1 cellular context compared by ENCODE assay signal in the genomic region with DNA sequence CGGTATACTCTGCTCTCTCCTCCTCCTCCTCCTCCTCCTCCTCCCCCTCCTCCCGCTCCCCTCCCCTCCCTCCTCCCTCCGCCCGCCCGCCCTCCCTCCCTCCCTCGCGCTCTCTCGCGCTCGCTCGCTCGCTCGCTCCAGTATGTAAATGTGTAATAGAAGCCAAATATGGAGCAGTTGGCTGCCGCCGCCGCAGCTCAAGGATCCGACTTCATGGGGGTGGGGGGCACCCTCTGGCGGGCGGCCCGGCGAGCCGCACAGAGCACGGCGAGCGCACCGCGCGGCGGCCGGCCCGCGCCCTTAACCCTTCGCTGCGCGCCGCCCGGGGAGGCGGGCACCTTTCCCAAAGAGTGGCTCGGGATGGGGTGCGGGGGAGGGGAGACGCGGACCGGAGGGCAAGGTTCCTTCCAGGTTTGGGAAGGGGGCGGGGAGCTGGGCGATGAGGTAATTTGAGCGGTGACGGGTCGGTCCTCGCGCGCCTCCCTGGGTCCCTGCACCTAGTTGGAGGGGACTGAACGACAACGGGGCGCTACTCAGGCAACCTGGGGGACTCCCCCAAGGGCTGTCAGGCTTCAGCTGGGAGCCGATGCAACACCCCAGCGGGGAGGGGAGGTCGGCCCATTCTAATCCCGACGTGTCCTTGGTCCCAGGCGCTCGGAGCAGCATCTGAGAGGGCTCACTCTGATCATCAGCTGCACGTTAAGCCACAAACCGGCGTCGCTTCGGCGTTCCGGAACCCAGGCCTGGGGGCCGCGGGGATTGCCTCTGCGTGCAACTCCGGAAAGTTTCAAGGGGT.
TF ChIP-seq lines count a peak whose summit lies in the region.

No MANE protein-coding gene starts in this region.

TF ChIP-seq in HepG2, 621 proteins besides CTCF, POLR2A, EP300 and RAD21 (continued from another document and continues in another):
- TF ChIP-seq, protein P1, sequence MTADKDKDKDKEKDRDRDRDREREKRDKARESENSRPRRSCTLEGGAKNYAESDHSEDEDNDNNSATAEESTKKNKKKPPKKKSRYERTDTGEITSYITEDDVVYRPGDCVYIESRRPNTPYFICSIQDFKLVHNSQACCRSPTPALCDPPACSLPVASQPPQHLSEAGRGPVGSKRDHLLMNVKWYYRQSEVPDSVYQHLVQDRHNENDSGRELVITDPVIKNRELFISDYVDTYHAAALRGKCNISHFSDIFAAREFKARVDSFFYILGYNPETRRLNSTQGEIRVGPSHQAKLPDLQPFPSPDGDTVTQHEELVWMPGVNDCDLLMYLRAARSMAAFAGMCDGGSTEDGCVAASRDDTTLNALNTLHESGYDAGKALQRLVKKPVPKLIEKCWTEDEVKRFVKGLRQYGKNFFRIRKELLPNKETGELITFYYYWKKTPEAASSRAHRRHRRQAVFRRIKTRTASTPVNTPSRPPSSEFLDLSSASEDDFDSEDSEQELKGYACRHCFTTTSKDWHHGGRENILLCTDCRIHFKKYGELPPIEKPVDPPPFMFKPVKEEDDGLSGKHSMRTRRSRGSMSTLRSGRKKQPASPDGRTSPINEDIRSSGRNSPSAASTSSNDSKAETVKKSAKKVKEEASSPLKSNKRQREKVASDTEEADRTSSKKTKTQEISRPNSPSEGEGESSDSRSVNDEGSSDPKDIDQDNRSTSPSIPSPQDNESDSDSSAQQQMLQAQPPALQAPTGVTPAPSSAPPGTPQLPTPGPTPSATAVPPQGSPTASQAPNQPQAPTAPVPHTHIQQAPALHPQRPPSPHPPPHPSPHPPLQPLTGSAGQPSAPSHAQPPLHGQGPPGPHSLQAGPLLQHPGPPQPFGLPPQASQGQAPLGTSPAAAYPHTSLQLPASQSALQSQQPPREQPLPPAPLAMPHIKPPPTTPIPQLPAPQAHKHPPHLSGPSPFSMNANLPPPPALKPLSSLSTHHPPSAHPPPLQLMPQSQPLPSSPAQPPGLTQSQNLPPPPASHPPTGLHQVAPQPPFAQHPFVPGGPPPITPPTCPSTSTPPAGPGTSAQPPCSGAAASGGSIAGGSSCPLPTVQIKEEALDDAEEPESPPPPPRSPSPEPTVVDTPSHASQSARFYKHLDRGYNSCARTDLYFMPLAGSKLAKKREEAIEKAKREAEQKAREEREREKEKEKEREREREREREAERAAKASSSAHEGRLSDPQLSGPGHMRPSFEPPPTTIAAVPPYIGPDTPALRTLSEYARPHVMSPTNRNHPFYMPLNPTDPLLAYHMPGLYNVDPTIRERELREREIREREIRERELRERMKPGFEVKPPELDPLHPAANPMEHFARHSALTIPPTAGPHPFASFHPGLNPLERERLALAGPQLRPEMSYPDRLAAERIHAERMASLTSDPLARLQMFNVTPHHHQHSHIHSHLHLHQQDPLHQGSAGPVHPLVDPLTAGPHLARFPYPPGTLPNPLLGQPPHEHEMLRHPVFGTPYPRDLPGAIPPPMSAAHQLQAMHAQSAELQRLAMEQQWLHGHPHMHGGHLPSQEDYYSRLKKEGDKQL (CRISPR knock-in tag; IDR thresholded peaks at IDR 0.05; ENCODE audit: low read depth) = no peak
- TF ChIP-seq ATF7-NPFF (CRISPR knock-in tag; IDR thresholded peaks at IDR 0.05; ENCODE audit: low read depth) = peak; percentile 39; the same call in 1 of the 2 replicates
- TF ChIP-seq ARNT (IDR thresholded peaks at IDR 0.05) = no peak
- TF ChIP-seq EZH2 (conservative IDR thresholded peaks at IDR 0.05; ENCODE audit: low read depth, low read length) = no peak
- TF ChIP-seq SSRP1 (CRISPR knock-in tag; IDR thresholded peaks at IDR 0.05) = no peak
- no peak for TF ChIP-seq SP1 (IDR thresholded peaks at IDR 0.05)
- TF ChIP-seq SP1 (CRISPR knock-in tag; IDR thresholded peaks at IDR 0.05) = peak; percentile 64
- no peak for TF ChIP-seq ZNF256 (CRISPR knock-in tag; conservative IDR thresholded peaks at IDR 0.05)
- no peak for TF ChIP-seq ZNF207 (IDR thresholded peaks at IDR 0.05; ENCODE audit: borderline replicate concordance)
- TF ChIP-seq, protein P2, sequence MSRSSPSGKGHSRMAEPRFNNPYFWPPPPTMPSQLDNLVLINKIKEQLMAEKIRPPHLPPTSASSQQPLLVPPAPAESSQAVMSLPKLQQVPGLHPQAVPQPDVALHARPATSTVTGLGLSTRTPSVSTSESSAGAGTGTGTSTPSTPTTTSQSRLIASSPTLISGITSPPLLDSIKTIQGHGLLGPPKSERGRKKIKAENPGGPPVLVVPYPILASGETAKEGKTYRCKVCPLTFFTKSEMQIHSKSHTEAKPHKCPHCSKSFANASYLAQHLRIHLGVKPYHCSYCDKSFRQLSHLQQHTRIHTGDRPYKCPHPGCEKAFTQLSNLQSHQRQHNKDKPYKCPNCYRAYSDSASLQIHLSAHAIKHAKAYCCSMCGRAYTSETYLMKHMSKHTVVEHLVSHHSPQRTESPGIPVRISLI (CRISPR knock-in tag; IDR thresholded peaks at IDR 0.05; ENCODE audit: borderline replicate concordance) = peak; percentile 37
- TF ChIP-seq TOE1 (CRISPR knock-in tag; IDR thresholded peaks at IDR 0.05) = no peak
- no peak; the same call in 1 of the 2 replicates for TF ChIP-seq KLF12 (CRISPR knock-in tag; IDR thresholded peaks at IDR 0.05; ENCODE audit: borderline replicate concordance)
- TF ChIP-seq ZMYM2 (CRISPR knock-in tag; IDR thresholded peaks at IDR 0.05) = no peak
- TF ChIP-seq, protein P3, sequence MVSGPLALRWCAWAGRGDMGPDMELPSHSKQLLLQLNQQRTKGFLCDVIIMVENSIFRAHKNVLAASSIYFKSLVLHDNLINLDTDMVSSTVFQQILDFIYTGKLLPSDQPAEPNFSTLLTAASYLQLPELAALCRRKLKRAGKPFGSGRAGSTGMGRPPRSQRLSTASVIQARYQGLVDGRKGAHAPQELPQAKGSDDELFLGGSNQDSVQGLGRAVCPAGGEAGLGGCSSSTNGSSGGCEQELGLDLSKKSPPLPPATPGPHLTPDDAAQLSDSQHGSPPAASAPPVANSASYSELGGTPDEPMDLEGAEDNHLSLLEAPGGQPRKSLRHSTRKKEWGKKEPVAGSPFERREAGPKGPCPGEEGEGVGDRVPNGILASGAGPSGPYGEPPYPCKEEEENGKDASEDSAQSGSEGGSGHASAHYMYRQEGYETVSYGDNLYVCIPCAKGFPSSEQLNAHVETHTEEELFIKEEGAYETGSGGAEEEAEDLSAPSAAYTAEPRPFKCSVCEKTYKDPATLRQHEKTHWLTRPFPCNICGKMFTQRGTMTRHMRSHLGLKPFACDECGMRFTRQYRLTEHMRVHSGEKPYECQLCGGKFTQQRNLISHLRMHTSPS (CRISPR knock-in tag; IDR thresholded peaks at IDR 0.05; ENCODE audit: low read depth) = peak; percentile 51
- TF ChIP-seq, protein P4, sequence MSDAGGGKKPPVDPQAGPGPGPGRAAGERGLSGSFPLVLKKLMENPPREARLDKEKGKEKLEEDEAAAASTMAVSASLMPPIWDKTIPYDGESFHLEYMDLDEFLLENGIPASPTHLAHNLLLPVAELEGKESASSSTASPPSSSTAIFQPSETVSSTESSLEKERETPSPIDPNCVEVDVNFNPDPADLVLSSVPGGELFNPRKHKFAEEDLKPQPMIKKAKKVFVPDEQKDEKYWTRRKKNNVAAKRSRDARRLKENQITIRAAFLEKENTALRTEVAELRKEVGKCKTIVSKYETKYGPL (CRISPR knock-in tag; IDR thresholded peaks at IDR 0.05) = no peak
- no peak; the same call in 1 of the 2 replicates for TF ChIP-seq NCOA2 (CRISPR knock-in tag; IDR thresholded peaks at IDR 0.05)
- TF ChIP-seq ZEB1 (IDR thresholded peaks at IDR 0.05; ENCODE audit: insufficient replicate concordance, low read depth) = no peak
- no peak for TF ChIP-seq SMARCC2 (IDR thresholded peaks at IDR 0.05)
- TF ChIP-seq, protein P5, sequence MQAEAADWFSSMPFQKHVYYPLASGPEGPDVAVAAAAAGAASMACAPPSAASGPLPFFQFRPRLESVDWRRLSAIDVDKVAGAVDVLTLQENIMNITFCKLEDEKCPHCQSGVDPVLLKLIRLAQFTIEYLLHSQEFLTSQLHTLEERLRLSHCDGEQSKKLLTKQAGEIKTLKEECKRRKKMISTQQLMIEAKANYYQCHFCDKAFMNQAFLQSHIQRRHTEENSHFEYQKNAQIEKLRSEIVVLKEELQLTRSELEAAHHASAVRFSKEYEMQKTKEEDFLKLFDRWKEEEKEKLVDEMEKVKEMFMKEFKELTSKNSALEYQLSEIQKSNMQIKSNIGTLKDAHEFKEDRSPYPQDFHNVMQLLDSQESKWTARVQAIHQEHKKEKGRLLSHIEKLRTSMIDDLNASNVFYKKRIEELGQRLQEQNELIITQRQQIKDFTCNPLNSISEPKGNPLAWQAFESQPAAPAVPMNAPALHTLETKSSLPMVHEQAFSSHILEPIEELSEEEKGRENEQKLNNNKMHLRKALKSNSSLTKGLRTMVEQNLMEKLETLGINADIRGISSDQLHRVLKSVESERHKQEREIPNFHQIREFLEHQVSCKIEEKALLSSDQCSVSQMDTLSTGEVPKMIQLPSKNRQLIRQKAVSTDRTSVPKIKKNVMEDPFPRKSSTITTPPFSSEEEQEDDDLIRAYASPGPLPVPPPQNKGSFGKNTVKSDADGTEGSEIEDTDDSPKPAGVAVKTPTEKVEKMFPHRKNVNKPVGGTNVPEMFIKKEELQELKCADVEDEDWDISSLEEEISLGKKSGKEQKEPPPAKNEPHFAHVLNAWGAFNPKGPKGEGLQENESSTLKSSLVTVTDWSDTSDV (CRISPR knock-in tag; IDR thresholded peaks at IDR 0.05) = no peak
- no peak for TF ChIP-seq SMARCE1 (IDR thresholded peaks at IDR 0.05; ENCODE audit: borderline replicate concordance)
- TF ChIP-seq PAF1 (CRISPR knock-in tag; IDR thresholded peaks at IDR 0.05) = no peak
- no peak; the same call in 1 of the 2 replicates for TF ChIP-seq ELF1 (CRISPR knock-in tag; IDR thresholded peaks at IDR 0.05)
- 0 out of 2 replicates have a peak, but pooled peaks have one; percentile 33 for TF ChIP-seq REL (CRISPR knock-in tag; conservative IDR thresholded peaks at IDR 0.05)
- peak; percentile 78 for TF ChIP-seq XRCC5 (optimal IDR thresholded peaks at IDR 0.05; ENCODE audit: low read length)
- no peak for TF ChIP-seq ZBTB42 (CRISPR knock-in tag; IDR thresholded peaks at IDR 0.05)
- TF ChIP-seq U2AF2 (IDR thresholded peaks at IDR 0.05; ENCODE audit: low read depth, low read length) = no peak
- TF ChIP-seq, protein P6, sequence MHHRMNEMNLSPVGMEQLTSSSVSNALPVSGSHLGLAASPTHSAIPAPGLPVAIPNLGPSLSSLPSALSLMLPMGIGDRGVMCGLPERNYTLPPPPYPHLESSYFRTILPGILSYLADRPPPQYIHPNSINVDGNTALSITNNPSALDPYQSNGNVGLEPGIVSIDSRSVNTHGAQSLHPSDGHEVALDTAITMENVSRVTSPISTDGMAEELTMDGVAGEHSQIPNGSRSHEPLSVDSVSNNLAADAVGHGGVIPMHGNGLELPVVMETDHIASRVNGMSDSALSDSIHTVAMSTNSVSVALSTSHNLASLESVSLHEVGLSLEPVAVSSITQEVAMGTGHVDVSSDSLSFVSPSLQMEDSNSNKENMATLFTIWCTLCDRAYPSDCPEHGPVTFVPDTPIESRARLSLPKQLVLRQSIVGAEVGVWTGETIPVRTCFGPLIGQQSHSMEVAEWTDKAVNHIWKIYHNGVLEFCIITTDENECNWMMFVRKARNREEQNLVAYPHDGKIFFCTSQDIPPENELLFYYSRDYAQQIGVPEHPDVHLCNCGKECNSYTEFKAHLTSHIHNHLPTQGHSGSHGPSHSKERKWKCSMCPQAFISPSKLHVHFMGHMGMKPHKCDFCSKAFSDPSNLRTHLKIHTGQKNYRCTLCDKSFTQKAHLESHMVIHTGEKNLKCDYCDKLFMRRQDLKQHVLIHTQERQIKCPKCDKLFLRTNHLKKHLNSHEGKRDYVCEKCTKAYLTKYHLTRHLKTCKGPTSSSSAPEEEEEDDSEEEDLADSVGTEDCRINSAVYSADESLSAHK (CRISPR knock-in tag; IDR thresholded peaks at IDR 0.05; ENCODE audit: borderline replicate concordance) = no peak
- TF ChIP-seq CEBPB (IDR thresholded peaks at IDR 0.05; ENCODE audit: borderline replicate concordance, low read depth, low read length) = peak; percentile 37; the same call in 1 of the 2 replicates
- peak; percentile 76 for TF ChIP-seq KMT2A (CRISPR knock-in tag; IDR thresholded peaks at IDR 0.05)
- peak; percentile 61; the same call in 1 of the 2 replicates for TF ChIP-seq ZNF557 (CRISPR knock-in tag; IDR thresholded peaks at IDR 0.05)
- TF ChIP-seq PAWR (CRISPR knock-in tag; IDR thresholded peaks at IDR 0.05; ENCODE audit: borderline replicate concordance) = 0 out of 2 replicates have a peak, but pooled peaks have one; percentile 85
- TF ChIP-seq ZNF224 (CRISPR knock-in tag; IDR thresholded peaks at IDR 0.05) = no peak
- TF ChIP-seq, protein P7, sequence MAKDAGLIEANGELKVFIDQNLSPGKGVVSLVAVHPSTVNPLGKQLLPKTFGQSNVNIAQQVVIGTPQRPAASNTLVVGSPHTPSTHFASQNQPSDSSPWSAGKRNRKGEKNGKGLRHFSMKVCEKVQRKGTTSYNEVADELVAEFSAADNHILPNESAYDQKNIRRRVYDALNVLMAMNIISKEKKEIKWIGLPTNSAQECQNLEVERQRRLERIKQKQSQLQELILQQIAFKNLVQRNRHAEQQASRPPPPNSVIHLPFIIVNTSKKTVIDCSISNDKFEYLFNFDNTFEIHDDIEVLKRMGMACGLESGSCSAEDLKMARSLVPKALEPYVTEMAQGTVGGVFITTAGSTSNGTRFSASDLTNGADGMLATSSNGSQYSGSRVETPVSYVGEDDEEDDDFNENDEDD (CRISPR knock-in tag; IDR thresholded peaks at IDR 0.05; ENCODE audit: borderline replicate concordance) = peak; percentile 79
- TF ChIP-seq SKI (IDR thresholded peaks at IDR 0.05; ENCODE audit: partially characterized antibody) = peak; percentile 83
- TF ChIP-seq ZBTB7B (CRISPR knock-in tag; IDR thresholded peaks at IDR 0.05) = peak; percentile 93
- TF ChIP-seq ZNF460 (CRISPR knock-in tag; IDR thresholded peaks at IDR 0.05; ENCODE audit: borderline replicate concordance) = no peak
- no peak for TF ChIP-seq FOXJ3 (CRISPR knock-in tag; IDR thresholded peaks at IDR 0.05; ENCODE audit: borderline replicate concordance)
- TF ChIP-seq MEIS1 (CRISPR knock-in tag; IDR thresholded peaks at IDR 0.05; ENCODE audit: borderline replicate concordance) = no peak
- no peak for TF ChIP-seq ZNF713 (CRISPR knock-in tag; IDR thresholded peaks at IDR 0.05)
- TF ChIP-seq ZBTB1 (CRISPR knock-in tag; IDR thresholded peaks at IDR 0.05; ENCODE audit: borderline replicate concordance) = no peak
- 0 out of 2 replicates have a peak, but pooled peaks have one; percentile 24 for TF ChIP-seq ZNF253 (CRISPR knock-in tag; IDR thresholded peaks at IDR 0.05; ENCODE audit: borderline replicate concordance)
- TF ChIP-seq, protein P8, sequence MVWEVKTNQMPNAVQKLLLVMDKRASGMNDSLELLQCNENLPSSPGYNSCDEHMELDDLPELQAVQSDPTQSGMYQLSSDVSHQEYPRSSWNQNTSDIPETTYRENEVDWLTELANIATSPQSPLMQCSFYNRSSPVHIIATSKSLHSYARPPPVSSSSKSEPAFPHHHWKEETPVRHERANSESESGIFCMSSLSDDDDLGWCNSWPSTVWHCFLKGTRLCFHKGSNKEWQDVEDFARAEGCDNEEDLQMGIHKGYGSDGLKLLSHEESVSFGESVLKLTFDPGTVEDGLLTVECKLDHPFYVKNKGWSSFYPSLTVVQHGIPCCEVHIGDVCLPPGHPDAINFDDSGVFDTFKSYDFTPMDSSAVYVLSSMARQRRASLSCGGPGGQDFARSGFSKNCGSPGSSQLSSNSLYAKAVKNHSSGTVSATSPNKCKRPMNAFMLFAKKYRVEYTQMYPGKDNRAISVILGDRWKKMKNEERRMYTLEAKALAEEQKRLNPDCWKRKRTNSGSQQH (CRISPR knock-in tag; IDR thresholded peaks at IDR 0.05; ENCODE audit: low read depth) = 0 out of 2 replicates have a peak, but pooled peaks have one; percentile 45
- TF ChIP-seq SRSF1 (optimal IDR thresholded peaks at IDR 0.05; ENCODE audit: low read depth, low read length) = peak; percentile 52
